In genomic region chr3:46338840-46339239, GRCh38 we compare ENCODE assay signal across 30 cellular contexts. TPM values are rescaled to one million over a fixed set of nuclear protein-coding genes. Genes with fewer than 3 reads are reported as not detected.
"Had no signal": no experiment of that assay in that cellular context is flagged by ENCODE, and none has a peak within 500 bp of the region (broad histone marks: within the 10 kb centered on the region; RNA-seq: fewer than 3 reads in every experiment).

No MANE protein-coding gene starts in this region.

- H3K36me3 ChIP-seq: stomach, suprapubic skin, thoracic aorta, thyroid gland, tibial artery, tibial nerve, transverse colon, upper lobe of left lung, upper lobe of right lung, uterus, vagina had no signal

- DNase-seq: stimulated activated CD4-positive, alpha-beta T cell treated with anti-CD3 and anti-CD28 coated beads, Interleukin-2, amount 100 ng/mL, for 48 hours; stimulated activated CD4-positive, alpha-beta T cell treated with anti-CD3 and anti-CD28 coated beads, Interleukin-4, amount 100 ng/mL, for 1 hour; stimulated activated CD4-positive, alpha-beta T cell treated with anti-CD3 and anti-CD28 coated beads, Interleukin-4, amount 100 ng/mL, for 24 hours; stimulated activated CD4-positive, alpha-beta T cell treated with anti-CD3 and anti-CD28 coated beads, Interleukin-4, amount 100 ng/mL, for 4 hours; stimulated activated CD8-positive, alpha-beta memory T cell treated with anti-CD3 and anti-CD28 coated beads, Interleukin-4, amount 100 ng/mL, for 48 hours; stimulated activated naive B cell treated with anti-CD40 and anti-IgM and Interleukin-4, amounts not matched to agents 10 μg/mL and 1 μg/mL and 100 μg/mL, for 72 hours; stimulated activated naive CD4-positive, alpha-beta T cell; stimulated activated naive CD4-positive, alpha-beta T cell treated with Interleukin-2 at 50 U/mL for 16 hours; stimulated activated naive CD8-positive, alpha-beta T cell treated with anti-CD3 and anti-CD28 coated beads, Interleukin-15, amount 100 ng/mL, for 72 hours; stimulated activated naive CD8-positive, alpha-beta T cell treated with anti-CD3 and anti-CD28 coated beads, Interleukin-15, Interleukin-2, amounts not matched to agents 100 U/mL and 50 U/mL, for 24 hours; stomach; substantia nigra; testis; thyroid gland; tibial artery; transverse colon; trophoblast cell; upper lobe of left lung; upper lobe of right lung; uterus had no signal

- H3K4me1 ChIP-seq: stomach, testis, thyroid gland, tibial artery, tibial nerve, upper lobe of left lung, upper lobe of right lung, uterus, vagina had no signal

- H3K27ac Mint-ChIP-seq: stimulated activated effector memory CD8-positive, alpha-beta T cell treated with anti-CD3 and anti-CD28 coated beads, Interleukin-12 subunit alpha, Interleukin-12 subunit beta, amount 100 ng/mL, for 72 hours; stimulated activated memory B cell treated with anti-CD40 and anti-IgM and Interleukin-4, amounts not matched to agents 10 μg/mL and 1 μg/mL and 100 μg/mL, for 72 hours; stimulated activated naive B cell treated with anti-CD40 and anti-IgM and Interleukin-4, amounts not matched to agents 10 μg/mL and 1 μg/mL and 100 μg/mL, for 72 hours; stimulated activated naive CD8-positive, alpha-beta T cell treated with anti-CD3 and anti-CD28 coated beads, Interleukin-15, amount 100 ng/mL, for 72 hours; stimulated activated naive CD8-positive, alpha-beta T cell treated with anti-CD3 and anti-CD28 coated beads, Interleukin-15, Interleukin-2, amounts not matched to agents 100 ng/mL and 50 ng/mL, for 24 hours; type B pancreatic cell had no signal

- H3K9me3 ChIP-seq: testis, thyroid gland, upper lobe of right lung, uterus, vagina had no signal

- H3K4me3 ChIP-seq: stomach, suprapubic skin, testis, thoracic aorta, thyroid gland, tibial artery, tibial nerve, transverse colon, upper lobe of left lung, upper lobe of right lung, uterus, vagina had no signal

- FAIRE-seq: urothelium cell line had no signal

- H3K27ac ChIP-seq: stomach, suprapubic skin, testis, thoracic aorta, thyroid gland, tibial artery, tibial nerve, transverse colon, upper lobe of left lung, upper lobe of right lung, uterus, vagina had no signal

- H3K4me1 Mint-ChIP-seq: stimulated activated memory B cell treated with anti-CD40 and anti-IgM and Interleukin-4, amounts not matched to agents 10 μg/mL and 1 μg/mL and 100 μg/mL, for 72 hours; stimulated activated naive B cell treated with anti-CD40 and anti-IgM and Interleukin-4, amounts not matched to agents 10 μg/mL and 1 μg/mL and 100 μg/mL, for 72 hours had no signal

- H3K27me3 Mint-ChIP-seq: stimulated activated memory B cell treated with anti-CD40 and anti-IgM and Interleukin-4, amounts not matched to agents 10 μg/mL and 1 μg/mL and 100 μg/mL, for 72 hours; stimulated activated naive B cell treated with anti-CD40 and anti-IgM and Interleukin-4, amounts not matched to agents 10 μg/mL and 1 μg/mL and 100 μg/mL, for 72 hours; stimulated activated naive CD8-positive, alpha-beta T cell treated with anti-CD3 and anti-CD28 coated beads, Interleukin-15, amount 100 ng/mL, for 72 hours; stimulated activated naive CD8-positive, alpha-beta T cell treated with anti-CD3 and anti-CD28 coated beads, Interleukin-15, Interleukin-2, amounts not matched to agents 100 ng/mL and 50 ng/mL, for 24 hours had no signal

- H3K36me3 Mint-ChIP-seq: stimulated activated effector memory CD8-positive, alpha-beta T cell treated with anti-CD3 and anti-CD28 coated beads, Interleukin-12 subunit alpha, Interleukin-12 subunit beta, amount 100 ng/mL, for 72 hours; type B pancreatic cell had no signal

- ATAC-seq: stimulated activated memory B cell treated with anti-CD40 and anti-IgM and Interleukin-4, amounts not matched to agents 10 μg/mL and 1 μg/mL and 100 μg/mL, for 72 hours; stimulated activated naive B cell treated with anti-CD40 and anti-IgM and Interleukin-4, amounts not matched to agents 10 μg/mL and 1 μg/mL and 100 μg/mL, for 72 hours; stimulated activated naive CD8-positive, alpha-beta T cell treated with anti-CD3 and anti-CD28 coated beads, Interleukin-15, amount 100 ng/mL, for 72 hours; stimulated activated naive CD8-positive, alpha-beta T cell treated with anti-CD3 and anti-CD28 coated beads, Interleukin-15, Interleukin-2, amounts not matched to agents 100 U/mL and 50 U/mL, for 24 hours; upper lobe of right lung had no signal

- H3K27me3 ChIP-seq: stomach, suprapubic skin, testis, thyroid gland, tibial artery, tibial nerve, transverse colon, upper lobe of left lung, upper lobe of right lung, uterus, vagina had no signal

- H3K4me3 Mint-ChIP-seq: stimulated activated effector memory CD8-positive, alpha-beta T cell treated with anti-CD3 and anti-CD28 coated beads, Interleukin-12 subunit alpha, Interleukin-12 subunit beta, amount 100 ng/mL, for 72 hours; stimulated activated memory B cell treated with anti-CD40 and anti-IgM and Interleukin-4, amounts not matched to agents 10 μg/mL and 1 μg/mL and 100 μg/mL, for 72 hours; stimulated activated naive B cell treated with anti-CD40 and anti-IgM and Interleukin-4, amounts not matched to agents 10 μg/mL and 1 μg/mL and 100 μg/mL, for 72 hours; stimulated activated naive CD8-positive, alpha-beta T cell treated with anti-CD3 and anti-CD28 coated beads, Interleukin-15, amount 100 ng/mL, for 72 hours; stimulated activated naive CD8-positive, alpha-beta T cell treated with anti-CD3 and anti-CD28 coated beads, Interleukin-15, Interleukin-2, amounts not matched to agents 100 ng/mL and 50 ng/mL, for 24 hours; type B pancreatic cell had no signal

RNA-seq across cellular contexts. Expression of gene CCR5, which starts 31.9 kb away (rescaled TPM):
- total RNA-seq: temporal lobe had no signal
